ENCODE assay signal across 7 cellular contexts in genomic region chr3:43378066-43378935, GRCh38.
DNase-seq lines count a peak whose midpoint lies in the region; ATAC-seq and TF ChIP-seq lines count a peak whose summit lies in the region.

No MANE protein-coding gene starts in this region.

- H3K36me3 ChIP-seq in left lung = no peaks in the 10 kb centered on the region

- ATAC-seq in GM18519 (IDR thresholded peaks at IDR 0.05; ENCODE audit: low FRiP score, unreplicated experiment) = peak; percentile 59
- peak; percentile 92 to 98 (median 96) for ATAC-seq in T-cell (replicated peaks in 1 of 4)
- ATAC-seq in left lung = peak; percentile 86

- H3K27me3 Mint-ChIP-seq in T-cell = no peaks in the 10 kb centered on the region

- H3K4me3 ChIP-seq in left lung = no peak overlapping the region

- CTCF ChIA-PET in T-cell (lab: Charles Lee) = interaction anchor here (0.6 to 2.4 kb wide), 16 partner anchors 11 to 416 kb away, joined by 3 to 28 read pairs (median 5); no protein-coding TSS in a partner anchor

- POLR2A ChIA-PET in T-cell (lab: Charles Lee) = interaction anchor here (0.5 to 0.6 kb wide), 4 partner anchors 50 to 148 kb away, joined by 3 to 5 read pairs (median 4); no protein-coding TSS in a partner anchor

- no peaks in the 10 kb centered on the region for H3K9me3 Mint-ChIP-seq in T-cell

- DNase-seq in HK-2 (ENCODE audit: unreplicated experiment) (peak; percentile 26), T-cell (peak; percentile 48 to 80 (median 70)), amniotic stem cell (lab: John Stamatoyannopoulos, UW) (peak; percentile 3), left lung (no peak), inferior parietal cortex (ENCODE audit: extremely low spot score) (no peak)
- DNase-seq in stimulated activated CD8-positive, alpha-beta memory T cell treated with anti-CD3 and anti-CD28 coated beads, Interleukin-2, amount 100 ng/mL, for 1 hour (ENCODE audit: low read depth in 2 of 2) = peak; percentile 42 to 55

- peak overlapping the region; percentile 57 to 63 for H3K27ac Mint-ChIP-seq in T-cell

- no peaks in the 10 kb centered on the region for H3K36me3 Mint-ChIP-seq in T-cell

- peaks cover 17 to 20% (median 17%) of the 10 kb centered on the region in 3 donors for H3K4me1 Mint-ChIP-seq in T-cell

- intact Hi-C loops in left lung (cut with DNase I) = no loop called here

- H3K4me1 ChIP-seq in left lung = peaks cover 0 to 4% of the 10 kb centered on the region in 2 donors

- no peak overlapping the region for H3K27ac ChIP-seq in left lung

- H3K9me3 ChIP-seq in left lung = no peaks in the 10 kb centered on the region

- no peaks in the 10 kb centered on the region for H3K27me3 ChIP-seq in left lung

- no peak overlapping the region for H3K4me3 Mint-ChIP-seq in T-cell

- TF ChIP-seq CTCF in left lung (IDR thresholded peaks at IDR 0.05) = peak; percentile 52 to 69

Comparison
In these comparisons a context has a peak if more than half of its experiments do, and no peak if none do; other contexts are left out.
1. DNase-seq: peak in HK-2 (single experiment), T-cell (34 of 34), amniotic stem cell (single experiment) and stimulated activated CD8-positive, alpha-beta memory T cell treated with anti-CD3 and anti-CD28 coated beads, Interleukin-2, amount 100 ng/mL, for 1 hour (2 of 2); none in left lung (0 of 2) and inferior parietal cortex (single experiment).
2. Peak in every context shown above with its lines, with median percentiles within 50 percentile points of each other: ATAC-seq.